Comparison of ENCODE assay signal across 27 cellular contexts in genomic region chr13:40927929-40928328, GRCh38.
"Had no signal": no experiment of that assay in that cellular context is flagged by ENCODE, and none has a peak within 500 bp of the region (broad histone marks: within the 10 kb centered on the region; RNA-seq: fewer than 3 reads in every experiment).

No MANE protein-coding gene starts in this region.

- H3K27me3 Mint-ChIP-seq: activated CD4-positive, alpha-beta memory T cell treated with anti-CD3 and anti-CD28 coated beads, Interleukin-2, amount 10 ng/mL, durations not matched to agents 7 days and 5 days; activated CD4-positive, alpha-beta T cell treated with anti-CD3 and anti-CD28 coated beads, Interleukin-2, amount 10 ng/mL, durations not matched to agents 7 days and 5 days; activated naive CD8-positive, alpha-beta T cell treated with anti-CD3 and anti-CD28 coated beads, Interleukin-2, amount 10 ng/mL, durations not matched to agents 7 days and 5 days had no signal

- H3K27me3 ChIP-seq: brain microvascular endothelial cell, neutrophil, right lobe of liver, tibial nerve had no signal

- H3K9me3 ChIP-seq: neutrophil, right lobe of liver, tibial nerve had no signal

- H3K9me3 Mint-ChIP-seq: activated CD4-positive, alpha-beta memory T cell treated with anti-CD3 and anti-CD28 coated beads, Interleukin-2, amount 10 ng/mL, durations not matched to agents 7 days and 5 days; activated CD4-positive, alpha-beta T cell treated with anti-CD3 and anti-CD28 coated beads, Interleukin-2, amount 10 ng/mL, durations not matched to agents 7 days and 5 days; activated naive CD4-positive, alpha-beta T cell treated with anti-CD3 and anti-CD28 coated beads for 36 hours; activated naive CD8-positive, alpha-beta T cell treated with anti-CD3 and anti-CD28 coated beads, Interleukin-2, amount 10 ng/mL, durations not matched to agents 7 days and 5 days; immature natural killer cell; mesothelial cell of epicardium; nephron; T-helper 1 cell treated with Interleukin-12 subunit alpha and Interleukin-12 subunit beta and Interleukin-4 antibody, amounts not matched to agents 30 μg/mL and 1 μg/mL, for 36 hours had no signal

- H3K27ac Mint-ChIP-seq: activated CD4-positive, alpha-beta T cell treated with anti-CD3 and anti-CD28 coated beads, Interleukin-2, amount 10 ng/mL, durations not matched to agents 7 days and 5 days; activated naive CD8-positive, alpha-beta T cell treated with anti-CD3 and anti-CD28 coated beads, Interleukin-2, amount 10 ng/mL, durations not matched to agents 7 days and 5 days; mesothelial cell of epicardium; nephron; T-helper 1 cell treated with Interleukin-12 subunit alpha and Interleukin-12 subunit beta and Interleukin-4 antibody, amounts not matched to agents 30 μg/mL and 1 μg/mL, for 36 hours had no signal

- H3K4me1 ChIP-seq: right lobe of liver, tibial nerve had no signal

- DNase-seq: activated CD4-positive, alpha-beta memory T cell treated with anti-CD3 and anti-CD28 coated beads, Interleukin-2, amount 10 ng/mL, durations not matched to agents 7 days and 5 days; activated CD4-positive, alpha-beta T cell treated with anti-CD3 and anti-CD28 coated beads for 1 hour; activated CD4-positive, alpha-beta T cell treated with anti-CD3 and anti-CD28 coated beads, Interleukin-2, amount 10 ng/mL, durations not matched to agents 7 days and 5 days; activated effector memory CD4-positive, alpha-beta T cell treated with anti-CD3 and anti-CD28 coated beads, Interleukin-2, amount 50 U/mL, for 16 hours; activated naive CD4-positive, alpha-beta T cell treated with anti-CD3 and anti-CD28 coated beads for 36 hours; activated naive CD8-positive, alpha-beta T cell treated with anti-CD3 and anti-CD28 coated beads, Interleukin-2, amount 10 ng/mL, durations not matched to agents 7 days and 5 days; amniotic stem cell; brain microvascular endothelial cell; head of caudate nucleus; hippocampal formation; immature natural killer cell; kidney; left colon; mammary epithelial cell; right lobe of liver; stimulated activated CD4-positive, alpha-beta T cell treated with anti-CD3 and anti-CD28 coated beads, Interleukin-4, amount 100 ng/mL, for 1 hour; stimulated activated naive CD4-positive, alpha-beta T cell; SW 1271; T1000 had no signal

- ATAC-seq: left colon, right lobe of liver had no signal

- H3K4me1 Mint-ChIP-seq: activated CD4-positive, alpha-beta memory T cell treated with anti-CD3 and anti-CD28 coated beads, Interleukin-2, amount 10 ng/mL, durations not matched to agents 7 days and 5 days; activated naive CD8-positive, alpha-beta T cell treated with anti-CD3 and anti-CD28 coated beads, Interleukin-2, amount 10 ng/mL, durations not matched to agents 7 days and 5 days; mesothelial cell of epicardium; nephron had no signal

- FAIRE-seq: astrocyte, endothelial cell of umbilical vein, kidney had no signal

- H3K27ac ChIP-seq: brain microvascular endothelial cell, coronary artery, neutrophil, right lobe of liver, tibial nerve had no signal

- H3K4me3 ChIP-seq: coronary artery, right lobe of liver, tibial nerve had no signal

- H3K4me3 Mint-ChIP-seq: activated CD4-positive, alpha-beta memory T cell treated with anti-CD3 and anti-CD28 coated beads, Interleukin-2, amount 10 ng/mL, durations not matched to agents 7 days and 5 days; activated CD4-positive, alpha-beta T cell treated with anti-CD3 and anti-CD28 coated beads, Interleukin-2, amount 10 ng/mL, durations not matched to agents 7 days and 5 days; activated naive CD4-positive, alpha-beta T cell treated with anti-CD3 and anti-CD28 coated beads for 36 hours; activated naive CD8-positive, alpha-beta T cell treated with anti-CD3 and anti-CD28 coated beads, Interleukin-2, amount 10 ng/mL, durations not matched to agents 7 days and 5 days; immature natural killer cell; mesothelial cell of epicardium; nephron; T-helper 1 cell treated with Interleukin-12 subunit alpha and Interleukin-12 subunit beta and Interleukin-4 antibody, amounts not matched to agents 30 μg/mL and 1 μg/mL, for 36 hours had no signal
